ENCODE assay signal across 9 cellular contexts in genomic region chr19:2047449-2048103, GRCh38. TPM values are rescaled to one million over a fixed set of nuclear protein-coding genes. Genes with fewer than 3 reads are reported as not detected.
DNase-seq lines count a peak whose midpoint lies in the region; ATAC-seq, FAIRE-seq and TF ChIP-seq lines count a peak whose summit lies in the region.
"Had no signal": no experiment of that assay in that cellular context is flagged by ENCODE, and none has a peak within 500 bp of the region (broad histone marks: within the 10 kb centered on the region; RNA-seq: fewer than 3 reads in every experiment).

No MANE protein-coding gene starts in this region.

- intact Hi-C loops in activated T-helper 1 cell treated with anti-CD3 and anti-CD28 coated beads, Interleukin-12 subunit alpha, Interleukin-12 subunit beta, Interleukin-2, Interleukin-4 antibody, amounts not matched to agents 30 ng/mL and 10 ng/mL and 1 ng/mL, durations not matched to agents 14 hours and 24 hours and 36 hours (cut with micrococcal nuclease), result no loop called here
- intact Hi-C loops in tibial artery (cut with DNase I; ENCODE audit: low total_unique reads), result no loop called here

- peak overlapping the region; percentile 30 for H3K4me3 Mint-ChIP-seq in activated T-helper 1 cell treated with anti-CD3 and anti-CD28 coated beads, Interleukin-12 subunit alpha, Interleukin-12 subunit beta, Interleukin-2, Interleukin-4 antibody, amounts not matched to agents 30 ng/mL and 10 ng/mL and 1 ng/mL, durations not matched to agents 14 hours and 24 hours and 36 hours

- H3K4me1 Mint-ChIP-seq in activated T-helper 1 cell treated with anti-CD3 and anti-CD28 coated beads, Interleukin-12 subunit alpha, Interleukin-12 subunit beta, Interleukin-2, Interleukin-4 antibody, amounts not matched to agents 30 ng/mL and 10 ng/mL and 1 ng/mL, durations not matched to agents 14 hours and 24 hours and 36 hours (ENCODE audit: low read depth), result peaks cover 19% of the 10 kb centered on the region

- H3K79me2 ChIP-seq in keratinocyte (ENCODE audit: control insufficient read depth, insufficient read depth, low read length), result peaks cover 34% of the 10 kb centered on the region

- TF ChIP-seq CTCF in keratinocyte (optimal IDR thresholded peaks at IDR 0.05 in 1 of 3, IDR thresholded peaks at IDR 0.05 in 1 of 3, conservative IDR thresholded peaks at IDR 0.05 in 1 of 3; ENCODE audit: extremely low read depth in 1 of 3, insufficient read depth in 2 of 3, low read length in 3 of 3) (no peak), tibial artery (IDR thresholded peaks at IDR 0.05) (no peak), GM13977 (IDR thresholded peaks at IDR 0.05; ENCODE audit: extremely low read depth, insufficient read depth, missing control alignments) (no peak)

- H3K36me3 Mint-ChIP-seq in activated T-helper 1 cell treated with anti-CD3 and anti-CD28 coated beads, Interleukin-12 subunit alpha, Interleukin-12 subunit beta, Interleukin-2, Interleukin-4 antibody, amounts not matched to agents 30 ng/mL and 10 ng/mL and 1 ng/mL, durations not matched to agents 14 hours and 24 hours and 36 hours (ENCODE audit: low read depth), result no peaks in the 10 kb centered on the region

- H3K4me3 ChIP-seq in keratinocyte (ENCODE audit: control insufficient read depth in 2 of 3, extremely low read depth in 1 of 3, insufficient read depth in 2 of 3, low read depth in 1 of 3, low read length in 3 of 3) (no peak overlapping the region), tibial artery (peak overlapping the region; percentile 100)

- no peaks in the 10 kb centered on the region for H3K9me3 Mint-ChIP-seq in activated T-helper 1 cell treated with anti-CD3 and anti-CD28 coated beads, Interleukin-12 subunit alpha, Interleukin-12 subunit beta, Interleukin-2, Interleukin-4 antibody, amounts not matched to agents 30 ng/mL and 10 ng/mL and 1 ng/mL, durations not matched to agents 14 hours and 24 hours and 36 hours

- H3K27me3 ChIP-seq in keratinocyte (ENCODE audit: control insufficient read depth, extremely low read depth, insufficient read depth, low read length), result no peaks in the 10 kb centered on the region
- H3K27me3 ChIP-seq in tibial artery, result no peaks in the 10 kb centered on the region

- H3K27ac ChIP-seq in keratinocyte (ENCODE audit: control insufficient read depth, insufficient read depth, low read length) (no peak overlapping the region), tibial artery (peak overlapping the region; percentile 97 to 100)

- H3K4me2 ChIP-seq in keratinocyte (ENCODE audit: control insufficient read depth, extremely low read depth, insufficient read depth, low read depth, low read length), result peak overlapping the region; percentile 37

- H2AFZ ChIP-seq in keratinocyte (ENCODE audit: control insufficient read depth, low read length), result no peak overlapping the region

- peak overlapping the region; percentile 15 for H3K9ac ChIP-seq in keratinocyte (ENCODE audit: control insufficient read depth, extremely low read depth, insufficient read depth, low read length)

- dilution Hi-C loops in keratinocyte (cut with MboI; ENCODE audit: extremely low pct_ligation_motif_present, low sequenced_read_pairs), result no loop called here

- H3K27ac Mint-ChIP-seq in activated T-helper 1 cell treated with anti-CD3 and anti-CD28 coated beads, Interleukin-12 subunit alpha, Interleukin-12 subunit beta, Interleukin-2, Interleukin-4 antibody, amounts not matched to agents 30 ng/mL and 10 ng/mL and 1 ng/mL, durations not matched to agents 14 hours and 24 hours and 36 hours, result no peak overlapping the region

- peaks cover 24% of the 10 kb centered on the region for H4K20me1 ChIP-seq in keratinocyte (ENCODE audit: control insufficient read depth, extremely low read depth, insufficient read depth, low read length)

- H3K27me3 Mint-ChIP-seq in activated T-helper 1 cell treated with anti-CD3 and anti-CD28 coated beads, Interleukin-12 subunit alpha, Interleukin-12 subunit beta, Interleukin-2, Interleukin-4 antibody, amounts not matched to agents 30 ng/mL and 10 ng/mL and 1 ng/mL, durations not matched to agents 14 hours and 24 hours and 36 hours (ENCODE audit: insufficient read depth), result no peaks in the 10 kb centered on the region

- FAIRE-seq in keratinocyte (lab: Jason Lieb, UNC), result no peak

- in situ Hi-C loops in GM13977 (cut with MboI; ENCODE audit: low pct_unique_long_range_greater_than_20kb, low sequenced_read_pairs, unreplicated experiment), result no loop called here

- H3K9me3 ChIP-seq in keratinocyte (ENCODE audit: control insufficient read depth, low read depth, low read length) (no peaks in the 10 kb centered on the region), tibial artery (no peaks in the 10 kb centered on the region)

- peaks cover 26 to 42% of the 10 kb centered on the region in 2 experiments for H3K36me3 ChIP-seq in keratinocyte (ENCODE audit: control insufficient read depth in 2 of 2, extremely low read depth in 1 of 2, insufficient read depth in 2 of 2, low read length in 2 of 2)
- H3K36me3 ChIP-seq in tibial artery, result peaks cover 21 to 57% (median 37%) of the 10 kb centered on the region in 3 donors

- H3K4me1 ChIP-seq in keratinocyte (ENCODE audit: control insufficient read depth, extremely low read depth, insufficient read depth, low read length) (peaks cover 46% of the 10 kb centered on the region), tibial artery (peaks cover 16 to 83% (median 72%) of the 10 kb centered on the region in 4 donors)

- peaks cover 3% of the 10 kb centered on the region for H3K9me1 ChIP-seq in keratinocyte (ENCODE audit: control insufficient read depth, extremely low read depth, insufficient read depth, low read length)

- no peak for ATAC-seq in GM21576 (IDR thresholded peaks at IDR 0.05; ENCODE audit: unreplicated experiment)

- DNase-seq in activated CD8-positive, alpha-beta memory T cell treated with anti-CD3 and anti-CD28 coated beads for 24 hours, result peak; percentile 60
- no peak for DNase-seq in activated CD8-positive, alpha-beta memory T cell treated with anti-CD3 and anti-CD28 coated beads, Interleukin-2, amount 50 U/mL, for 4 hours
- no peak for DNase-seq in activated T-helper 1 cell treated with anti-CD3 and anti-CD28 coated beads, Interleukin-12 subunit alpha, Interleukin-12 subunit beta, Interleukin-2, Interleukin-4 antibody, amounts not matched to agents 30 ng/mL and 10 ng/mL and 1 ng/mL, durations not matched to agents 14 hours and 24 hours and 36 hours (ENCODE audit: low spot score)
- DNase-seq in keratinocyte (ENCODE audit: low read depth, low spot score), result no peak
- peak; percentile 64 to 87 for DNase-seq in tibial artery
- no peak for DNase-seq in GM13977 (ENCODE audit: low spot score)
- no peak for DNase-seq in NAMALWA (ENCODE audit: low spot score)
- DNase-seq: AML-193 had no signal

RNA-seq across cellular contexts. Expression of gene MKNK2, which starts 3.5 kb away (rescaled TPM):
- total RNA-seq in activated T-helper 1 cell treated with anti-CD3 and anti-CD28 coated beads, Interleukin-12 subunit alpha, Interleukin-12 subunit beta, Interleukin-2, Interleukin-4 antibody, amounts not matched to agents 30 ng/mL and 10 ng/mL and 1 ng/mL, durations not matched to agents 14 hours and 24 hours and 36 hours, result 150 and 166 TPM in 2 replicates
- 64.0 to 113 TPM (median 88.3 TPM) in 3 replicates for polyA plus RNA-seq in keratinocyte
- 155 TPM for polyA plus RNA-seq in keratinocyte (2011; ENCODE audit: low read depth)
- polyA plus RNA-seq in keratinocyte (2011; cell fraction: cytosol; rRNA removed), result 54.2 and 95.8 TPM in 2 replicates
- 87.3 and 99.2 TPM in 2 replicates for polyA plus RNA-seq in keratinocyte (2011; cell fraction: nucleus; rRNA removed)
- 101 and 231 TPM in 2 replicates for polyA plus RNA-seq in keratinocyte (2012; ENCODE audit: low replicate concordance)
- 111 to 139 TPM (median 130 TPM) in 3 replicates for polyA minus RNA-seq in keratinocyte
- polyA minus RNA-seq in keratinocyte (2011; cell fraction: cytosol; rRNA and poly(A)+ RNA removed), result 391 TPM
- 86.2 and 87.5 TPM in 2 replicates for polyA minus RNA-seq in keratinocyte (2011; cell fraction: nucleus; rRNA and poly(A)+ RNA removed)

RNA-seq across cellular contexts. Expression of gene BTBD2, which starts 32.1 kb away (rescaled TPM):
- 27.5 and 27.7 TPM in 2 replicates for total RNA-seq in activated T-helper 1 cell treated with anti-CD3 and anti-CD28 coated beads, Interleukin-12 subunit alpha, Interleukin-12 subunit beta, Interleukin-2, Interleukin-4 antibody, amounts not matched to agents 30 ng/mL and 10 ng/mL and 1 ng/mL, durations not matched to agents 14 hours and 24 hours and 36 hours
- polyA plus RNA-seq in keratinocyte, result 19.2 to 24.7 TPM (median 22.3 TPM) in 3 replicates
- 8.6 TPM for polyA plus RNA-seq in keratinocyte (2011; ENCODE audit: low read depth)
- 11.0 and 32.9 TPM in 2 replicates for polyA plus RNA-seq in keratinocyte (2011; cell fraction: cytosol; rRNA removed)
- polyA plus RNA-seq in keratinocyte (2011; cell fraction: nucleus; rRNA removed), result 14.9 and 23.3 TPM in 2 replicates
- 25.2 and 57.3 TPM in 2 replicates for polyA plus RNA-seq in keratinocyte (2012; ENCODE audit: low replicate concordance)
- polyA minus RNA-seq in keratinocyte, result 17.0 to 54.3 TPM (median 18.8 TPM) in 3 replicates
- polyA minus RNA-seq in keratinocyte (2011; cell fraction: cytosol; rRNA and poly(A)+ RNA removed), result 68.1 TPM
- 18.3 and 19.4 TPM in 2 replicates for polyA minus RNA-seq in keratinocyte (2011; cell fraction: nucleus; rRNA and poly(A)+ RNA removed)

RNA-seq across cellular contexts. Expression of gene MOB3A, which starts 48.5 kb away (rescaled TPM):
- 161 and 167 TPM in 2 replicates for total RNA-seq in activated T-helper 1 cell treated with anti-CD3 and anti-CD28 coated beads, Interleukin-12 subunit alpha, Interleukin-12 subunit beta, Interleukin-2, Interleukin-4 antibody, amounts not matched to agents 30 ng/mL and 10 ng/mL and 1 ng/mL, durations not matched to agents 14 hours and 24 hours and 36 hours
- 24.1 to 61.8 TPM (median 34.2 TPM) in 3 replicates for polyA plus RNA-seq in keratinocyte
- polyA plus RNA-seq in keratinocyte (2011; ENCODE audit: low read depth), result 8.6 TPM
- 35.7 and 45.2 TPM in 2 replicates for polyA plus RNA-seq in keratinocyte (2011; cell fraction: cytosol; rRNA removed)
- 44.3 and 61.8 TPM in 2 replicates for polyA plus RNA-seq in keratinocyte (2011; cell fraction: nucleus; rRNA removed)
- 20.9 and 52.4 TPM in 2 replicates for polyA plus RNA-seq in keratinocyte (2012; ENCODE audit: low replicate concordance)
- 57.5 to 202 TPM (median 64.4 TPM) in 3 replicates for polyA minus RNA-seq in keratinocyte
- 125 TPM for polyA minus RNA-seq in keratinocyte (2011; cell fraction: cytosol; rRNA and poly(A)+ RNA removed)
- polyA minus RNA-seq in keratinocyte (2011; cell fraction: nucleus; rRNA and poly(A)+ RNA removed), result 30.7 and 47.2 TPM in 2 replicates

RNA-seq across cellular contexts. Expression of gene IZUMO4, which starts 49.1 kb away (rescaled TPM):
- 6.7 and 7.1 TPM in 2 replicates for total RNA-seq in activated T-helper 1 cell treated with anti-CD3 and anti-CD28 coated beads, Interleukin-12 subunit alpha, Interleukin-12 subunit beta, Interleukin-2, Interleukin-4 antibody, amounts not matched to agents 30 ng/mL and 10 ng/mL and 1 ng/mL, durations not matched to agents 14 hours and 24 hours and 36 hours
- polyA plus RNA-seq in keratinocyte, result 6.0 to 14.9 TPM (median 6.7 TPM) in 3 replicates
- polyA plus RNA-seq in keratinocyte (2011; ENCODE audit: low read depth), result 1.8 TPM
- polyA plus RNA-seq in keratinocyte (2011; cell fraction: cytosol; rRNA removed), result 3.4 and 6.7 TPM in 2 replicates
- 23.2 and 33.2 TPM in 2 replicates for polyA plus RNA-seq in keratinocyte (2011; cell fraction: nucleus; rRNA removed)
- polyA plus RNA-seq in keratinocyte (2012; ENCODE audit: low replicate concordance), result 6.3 and 7.6 TPM in 2 replicates
- polyA minus RNA-seq in keratinocyte, result 5.0 to 8.4 TPM (median 7.2 TPM) in 3 replicates
- polyA minus RNA-seq in keratinocyte (2011; cell fraction: cytosol; rRNA and poly(A)+ RNA removed), result 3.5 TPM
- 1.6 and 3.3 TPM in 2 replicates for polyA minus RNA-seq in keratinocyte (2011; cell fraction: nucleus; rRNA and poly(A)+ RNA removed)

Comparison
In these comparisons a context has a peak if more than half of its experiments do, and no peak if none do; other contexts are left out.
1. DNase-seq: peak in activated CD8-positive, alpha-beta memory T cell treated with anti-CD3 and anti-CD28 coated beads for 24 hours (single experiment) and tibial artery (2 of 2); none in activated CD8-positive, alpha-beta memory T cell treated with anti-CD3 and anti-CD28 coated beads, Interleukin-2, amount 50 U/mL, for 4 hours (single experiment), activated T-helper 1 cell treated with anti-CD3 and anti-CD28 coated beads, Interleukin-12 subunit alpha, Interleukin-12 subunit beta, Interleukin-2, Interleukin-4 antibody, amounts not matched to agents 30 ng/mL and 10 ng/mL and 1 ng/mL, durations not matched to agents 14 hours and 24 hours and 36 hours (single experiment), keratinocyte (single experiment), GM13977 (single experiment) and NAMALWA (single experiment).
2. H3K4me3 ChIP-seq: peak in tibial artery (2 of 2); none in keratinocyte (0 of 3).